Comparison of ENCODE assay signal across 8 cellular contexts in the genomic region with DNA sequence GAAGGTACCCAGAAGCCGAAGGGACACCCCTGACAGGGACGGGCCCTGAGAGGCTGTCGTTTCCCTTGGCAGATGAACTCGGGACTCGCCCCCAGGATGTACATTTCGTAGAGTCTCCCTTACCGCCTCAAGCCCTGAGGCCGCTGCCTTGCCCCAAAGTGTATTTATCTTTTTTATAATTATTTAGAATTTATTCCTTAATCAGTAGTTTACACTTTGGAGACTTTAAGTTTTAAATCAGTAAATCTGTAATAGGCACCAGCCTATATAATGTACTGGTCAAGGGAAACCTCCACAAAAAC. TPM values are rescaled to one million over a fixed set of nuclear protein-coding genes. Genes with fewer than 3 reads are reported as not detected.
DNase-seq lines count a peak whose midpoint lies in the region; ATAC-seq and TF ChIP-seq lines count a peak whose summit lies in the region.

No MANE protein-coding gene starts in this region.

- in situ Hi-C loops in GM13977 (cut with MboI; ENCODE audit: low pct_unique_long_range_greater_than_20kb, low sequenced_read_pairs, unreplicated experiment) = loop anchor here (10.0 to 25.0 kb wide), 2 partner anchors 133 to 285 kb away; no protein-coding TSS in a partner anchor

- no peaks in the 10 kb centered on the region for H3K27me3 ChIP-seq in mesendoderm (ENCODE audit: insufficient read depth, low read length, poor library complexity)

- no peak overlapping the region for H3K4ac ChIP-seq in mesendoderm (ENCODE audit: low read depth, low read length)

- H3K79me2 ChIP-seq in mesendoderm (ENCODE audit: control insufficient read depth, insufficient read depth, low read length) = no peaks in the 10 kb centered on the region

- H3K56ac ChIP-seq in mesendoderm (ENCODE audit: low read length) = peak overlapping the region; percentile 98

- no peak overlapping the region for H2BK15ac ChIP-seq in mesendoderm (replicated peaks; ENCODE audit: low read depth)

- no peak overlapping the region for H4K5ac ChIP-seq in mesendoderm (ENCODE audit: low read length)

- H3K4me3 Mint-ChIP-seq in IgD-negative memory B cell (peak overlapping the region; percentile 92 to 100 (median 96)), brain (peak overlapping the region in 4 of 5 experiments; percentile 55 to 88 (median 84))

- H3K4me2 ChIP-seq in mesendoderm (ENCODE audit: low read length) = peak overlapping the region; percentile 48

- H3K27ac Mint-ChIP-seq in IgD-negative memory B cell (peak overlapping the region; percentile 94 to 99 (median 96)), brain (peak overlapping the region in 1 of 5 experiments; percentile 93)

- H3K9ac ChIP-seq in mesendoderm (ENCODE audit: low read length) = peak overlapping the region; percentile 84

- no peaks in the 10 kb centered on the region for H3K36me3 ChIP-seq in mesendoderm (ENCODE audit: control insufficient read depth, insufficient read depth, low read length)

- H3K4me1 ChIP-seq in mesendoderm (ENCODE audit: control insufficient read depth, low read depth, low read length) = peaks cover 1% of the 10 kb centered on the region

- peak overlapping the region; percentile 72 for H3K4me3 ChIP-seq in mesendoderm (ENCODE audit: low read length)

- H2AK5ac ChIP-seq in mesendoderm (ENCODE audit: low read length) = no peak overlapping the region

- H3K18ac ChIP-seq in mesendoderm (ENCODE audit: low read length) = peak overlapping the region; percentile 52

- H3K27ac ChIP-seq in mesendoderm (ENCODE audit: low read depth, low read length) = peak overlapping the region; percentile 77

- H3K79me1 ChIP-seq in mesendoderm (ENCODE audit: low read length) = no peaks in the 10 kb centered on the region

- H3K27me3 Mint-ChIP-seq in IgD-negative memory B cell (no peaks in the 10 kb centered on the region), brain (peaks cover 7% of the 10 kb centered on the region)

- TF ChIP-seq CTCF in GM13977 (IDR thresholded peaks at IDR 0.05; ENCODE audit: extremely low read depth, insufficient read depth, missing control alignments) (no peak), brain (conservative IDR thresholded peaks at IDR 0.05) (no peak)

- peaks cover 32 to 47% (median 37%) of the 10 kb centered on the region in 3 donors for H3K4me1 Mint-ChIP-seq in IgD-negative memory B cell
- H3K4me1 Mint-ChIP-seq in brain = peaks cover 16% of the 10 kb centered on the region

- WGBS in mesendoderm (ENCODE audit: extremely low coverage, insufficient coverage, low lambda C conversion rate) = no CpG with 5 or more reads among the region's 8 CpGs

- no peaks in the 10 kb centered on the region for H3K9me3 Mint-ChIP-seq in IgD-negative memory B cell
- peaks cover 0 to 9% (median 0%) of the 10 kb centered on the region in 5 experiments for H3K9me3 Mint-ChIP-seq in brain

- no peak overlapping the region for H3K23ac ChIP-seq in mesendoderm (ENCODE audit: low read length)

- ATAC-seq in GM21786 (IDR thresholded peaks at IDR 0.05; ENCODE audit: unreplicated experiment) = peak; percentile 46

- H2BK5ac ChIP-seq in mesendoderm (ENCODE audit: low read length) = no peak overlapping the region

- DNase-seq in GM13977 (ENCODE audit: low spot score) (peak; percentile 53), mesendoderm (no peak), cortex of kidney (lab: John Stamatoyannopoulos, UW) (no peak), midbrain (lab: John Stamatoyannopoulos, UW) (no peak), NCI-H2107 treated with DMSO at 0.1 percent for 48 hours (lab: John Stamatoyannopoulos, UW; ENCODE audit: unreplicated experiment) (no peak)

- H3K36me3 Mint-ChIP-seq in IgD-negative memory B cell (peaks cover 2% of the 10 kb centered on the region), brain (no peaks in the 10 kb centered on the region)

- no peak overlapping the region for H2BK120ac ChIP-seq in mesendoderm (ENCODE audit: low read depth, low read length)

- no peak overlapping the region for H4K8ac ChIP-seq in mesendoderm (ENCODE audit: low read depth, low read length)

RNA-seq across cellular contexts. Expression of gene VRK2, which starts 0.7 kb away (rescaled TPM):
- polyA plus RNA-seq in IgD-negative memory B cell (32.9 TPM), brain (ENCODE audit: insufficient read depth, low read depth, low replicate concordance) (2.2 TPM)
- 22.2 TPM for polyA plus RNA-seq in mesendoderm (2013, experiment 1 of 2)
- 24.4 TPM for polyA plus RNA-seq in mesendoderm (2013, experiment 2 of 2)

Comparison
In these comparisons a context has a peak if more than half of its experiments do, and no peak if none do; other contexts are left out.
1. RNA of gene VRK2, which starts 0.7 kb away (polyA plus RNA-seq): 32.9 TPM in IgD-negative memory B cell (single experiment); 2.2 TPM in brain (single experiment); every median in the first group is over 10 times any median in the second.